8 cellular contexts compared by ENCODE assay signal in the genomic region with DNA sequence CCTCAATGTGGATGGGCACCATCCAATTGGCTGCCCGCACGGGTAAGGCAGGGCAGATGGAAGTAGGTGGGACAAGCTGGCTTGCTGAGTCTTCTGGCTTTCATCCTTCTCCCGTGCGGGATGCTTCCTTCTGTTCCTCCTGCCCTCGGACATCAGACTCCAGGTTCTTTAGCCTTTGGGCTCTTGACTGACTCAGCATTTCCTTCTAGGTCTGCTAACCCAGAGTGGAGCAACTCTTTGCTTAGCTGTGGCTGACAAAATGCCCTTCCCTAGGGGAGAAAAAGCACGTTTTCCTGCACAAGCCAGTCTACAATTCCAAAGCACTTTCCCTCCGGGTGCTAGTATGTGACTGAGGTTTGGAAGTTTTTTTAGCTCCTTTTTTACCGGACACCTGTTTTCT. TPM values are rescaled to one million over a fixed set of nuclear protein-coding genes. Genes with fewer than 3 reads are reported as not detected.
DNase-seq lines count a peak whose midpoint lies in the region; ATAC-seq, FAIRE-seq and TF ChIP-seq lines count a peak whose summit lies in the region.
"Not testable (repeated sequence)": the region's sequence is repeated elsewhere in the genome, so short reads cannot be mapped to it uniquely, and the experiment has no call there.
"Had no signal": no experiment of that assay in that cellular context is flagged by ENCODE, and none has a peak within 500 bp of the region (broad histone marks: within the 10 kb centered on the region; RNA-seq: fewer than 3 reads in every experiment).

No MANE protein-coding gene starts in this region.

- not testable (repeated sequence) for H3K9me1 ChIP-seq in K562 (ENCODE audit: control insufficient read depth, insufficient read depth, low read length)

- TF ChIP-seq CTCF in K562 (IDR thresholded peaks at IDR 0.05 in 2 of 3, conservative IDR thresholded peaks at IDR 0.05 in 1 of 3; ENCODE audit: insufficient read depth in 2 of 3, low read depth in 1 of 3, low read length in 3 of 3); osteocyte (IDR thresholded peaks at IDR 0.05): not testable (repeated sequence)

- not testable (repeated sequence) for H3K4me1 ChIP-seq in K562 (replicated peaks in 1 of 2; ENCODE audit: control insufficient read depth in 2 of 2, insufficient read depth in 2 of 2, low read length in 2 of 2)

- H3K9ac ChIP-seq in K562 (ENCODE audit: insufficient read depth in 1 of 2, low read depth in 2 of 2, low read length in 2 of 2) = not testable (repeated sequence)

- not testable (repeated sequence) for H2AFZ ChIP-seq in K562 (ENCODE audit: low read depth, low read length)

- H3K36me3 ChIP-seq in K562 (ENCODE audit: control insufficient read depth, insufficient read depth, low read length) = not testable (repeated sequence)

- not testable (repeated sequence) for H3K27me3 ChIP-seq in K562 (ENCODE audit: control insufficient read depth in 2 of 2, insufficient read depth in 2 of 2, low read length in 2 of 2)

- intact Hi-C loops in activated CD4-positive, alpha-beta T cell treated with anti-CD3 and anti-CD28 coated beads, Interleukin-2, amount 10 ng/mL, durations not matched to agents 24 days and 14 days (cut with micrococcal nuclease); K562 (cut with micrococcal nuclease): not testable (repeated sequence)

- H3K4me2 ChIP-seq in K562 (ENCODE audit: insufficient read depth, low read length) = not testable (repeated sequence)

- not testable (repeated sequence) for TF ChIP-seq POLR2A in K562 (conservative IDR thresholded peaks at IDR 0.05)

- POLR2A ChIA-PET in K562 (lab: Yijun Ruan, JAX) = not testable (repeated sequence)

- H3K9me3 Mint-ChIP-seq in activated CD4-positive, alpha-beta T cell treated with anti-CD3 and anti-CD28 coated beads, Interleukin-2, amount 10 ng/mL, durations not matched to agents 24 days and 14 days; osteocyte (ENCODE audit: unreplicated experiment): not testable (repeated sequence)

- not testable (repeated sequence) for H4K20me1 ChIP-seq in K562 (replicated peaks; ENCODE audit: control insufficient read depth, insufficient read depth, low read length)

- not testable (repeated sequence) for H3K4me3 Mint-ChIP-seq in activated CD4-positive, alpha-beta T cell treated with anti-CD3 and anti-CD28 coated beads, Interleukin-2, amount 10 ng/mL, durations not matched to agents 24 days and 14 days; osteocyte (ENCODE audit: unreplicated experiment)

- DNase-seq in ELF-1 (ENCODE audit: low read depth, low spot score) (peak; percentile 1), G401 (ENCODE audit: low spot score) (peak; percentile 22), islet precursor cell (peak; percentile 16), osteocyte (ENCODE audit: extremely low spot score, unreplicated experiment) (peak; percentile 38)
- peak; percentile 6 for DNase-seq in activated CD4-positive, alpha-beta T cell treated with anti-CD3 and anti-CD28 coated beads, Interleukin-2, amount 10 ng/mL, durations not matched to agents 24 days and 14 days
- not testable (repeated sequence) for DNase-seq in K562 (ENCODE audit: extremely low read depth in 1 of 4, low spot score in 3 of 4)

- not testable (repeated sequence) for H3K79me2 ChIP-seq in K562 (ENCODE audit: control insufficient read depth, insufficient read depth, low read length)

- H3K27ac ChIP-seq in K562 (ENCODE audit: extremely low read depth, low read depth, low read length) = peak overlapping the region; percentile 60

- not testable (repeated sequence) for H3K27me3 Mint-ChIP-seq in activated CD4-positive, alpha-beta T cell treated with anti-CD3 and anti-CD28 coated beads, Interleukin-2, amount 10 ng/mL, durations not matched to agents 24 days and 14 days; osteocyte (ENCODE audit: unreplicated experiment)

- not testable (repeated sequence) for FAIRE-seq in K562 (lab: Jason Lieb, UNC)

- H3K36me3 Mint-ChIP-seq in activated CD4-positive, alpha-beta T cell treated with anti-CD3 and anti-CD28 coated beads, Interleukin-2, amount 10 ng/mL, durations not matched to agents 24 days and 14 days (ENCODE audit: low read depth); osteocyte (ENCODE audit: unreplicated experiment): not testable (repeated sequence)

- H3K4me1 Mint-ChIP-seq in activated CD4-positive, alpha-beta T cell treated with anti-CD3 and anti-CD28 coated beads, Interleukin-2, amount 10 ng/mL, durations not matched to agents 24 days and 14 days; osteocyte (ENCODE audit: unreplicated experiment): not testable (repeated sequence)

- CTCF ChIA-PET in K562 (lab: Yijun Ruan, JAX; ENCODE audit: low intra/inter-chr PET ratio) = not testable (repeated sequence)

- not testable (repeated sequence) for TF ChIP-seq EP300 in K562 (IDR thresholded peaks at IDR 0.05; ENCODE audit: low read length)

- WGBS in K562 (ENCODE audit: insufficient coverage, low coverage, missing lambda C conversion rate) = 13% methylated on average over 4 of the region's 8 CpGs

- H3K27ac Mint-ChIP-seq in activated CD4-positive, alpha-beta T cell treated with anti-CD3 and anti-CD28 coated beads, Interleukin-2, amount 10 ng/mL, durations not matched to agents 24 days and 14 days; osteocyte (ENCODE audit: unreplicated experiment): not testable (repeated sequence)

- not testable (repeated sequence) for BruUV-seq in K562 (replicated peaks; lab: Mats Ljungman, UMichigan)

- not testable (repeated sequence) for H3K9me3 ChIP-seq in K562 (replicated peaks; ENCODE audit: control insufficient read depth, insufficient read depth, low read depth, low read length)

- H3K4me3 ChIP-seq in K562 = not testable (repeated sequence)

- peak; percentile 69 for ATAC-seq in K562

- TF ChIP-seq RAD21 in K562 (CRISPR knock-in tag; conservative IDR thresholded peaks at IDR 0.05 in 1 of 2, IDR thresholded peaks at IDR 0.05 in 1 of 2) = not testable (repeated sequence)

- in situ Hi-C loops in G401 (cut with HindIII; ENCODE audit: low sequenced_read_pairs); K562 (cut with MboI): not testable (repeated sequence)

TF ChIP-seq in K562, 482 proteins besides CTCF, POLR2A, EP300 and RAD21:
- TF ChIP-seq MAFK (IDR thresholded peaks at IDR 0.05; ENCODE audit: low read length) = peak; percentile 20; the same call in 1 of the 2 replicates
- peak; percentile 93 for TF ChIP-seq ZNF316 (IDR thresholded peaks at IDR 0.05)
- peak; percentile 69 for TF ChIP-seq MAFG (tag; conservative IDR thresholded peaks at IDR 0.05)
- TF ChIP-seq NFE2 (IDR thresholded peaks at IDR 0.05; ENCODE audit: low read depth) = peak; percentile 33; the same call in 1 of the 2 replicates
- peak; percentile 87 for TF ChIP-seq C11orf30 (IDR thresholded peaks at IDR 0.05; ENCODE audit: low read depth)

RNA-seq across cellular contexts. Expression of a gene that starts 9.7 kb away (rescaled TPM):
- total RNA-seq in G401 (2014; rRNA removed; shearing (Covaris generic)) = 3.3 and 8.1 TPM in 2 replicates
- total RNA-seq in activated CD4-positive, alpha-beta T cell treated with anti-CD3 and anti-CD28 coated beads, Interleukin-2, amount 10 ng/mL, durations not matched to agents 24 days and 14 days = 1.5 and 2.6 TPM in 2 replicates
- total RNA-seq in K562 (2011; cell fraction: chromatin; rRNA removed; ENCODE audit: low replicate concordance) = 4.2 and 4.7 TPM in 2 replicates
- 3.0 and 3.3 TPM in 2 replicates for total RNA-seq in K562 (2011; cell fraction: nucleolus; rRNA removed)
- 2.7 and 3.5 TPM in 2 replicates for total RNA-seq in K562 (2011; cell fraction: nucleoplasm; rRNA removed)
- 0.95 and 1.2 TPM in 2 replicates for total RNA-seq in K562 (2014; rRNA removed)
- total RNA-seq in K562 (2014; rRNA removed; fragmentation: Illumina TruSeq; extraction: Trizol) = 1.3 and 1.6 TPM in 2 replicates
- total RNA-seq in K562 (2015; rRNA removed; fragmentation: Illumina TruSeq; extraction: Trizol) = 3.8 and 3.9 TPM in 2 replicates
- 1.8 and 2.0 TPM in 2 replicates for total RNA-seq in K562 (2021)
- polyA plus RNA-seq in K562 (2011; rRNA removed) = 3.0 and 3.5 TPM in 2 replicates
- polyA plus RNA-seq in K562 (2011; cell fraction: cytosol; rRNA removed) = 2.3 and 2.7 TPM in 2 replicates
- polyA plus RNA-seq in K562 (2011; cell fraction: nucleus; rRNA removed) = 2.8 and 3.2 TPM in 2 replicates
- 1.7 and 1.9 TPM in 2 replicates for polyA plus RNA-seq in K562 (2012)
- 1.1 and 1.6 TPM in 2 replicates for polyA plus RNA-seq in K562 (2014; fragmentation: Illumina TruSeq; extraction: Trizol)
- under 1 TPM; 0.59 to 0.96 TPM for polyA plus RNA-seq in K562 (2014; fragmentation: Nextera tagmentation; extraction: Ambion mirVana)
- 0.77 and 0.93 TPM in 2 replicates for polyA plus RNA-seq in K562 (2014; rRNA removed)
- polyA minus RNA-seq in K562 (2011; rRNA and poly(A)+ RNA removed) = 7.0 and 8.2 TPM in 2 replicates
- 1.9 and 3.8 TPM in 2 replicates for polyA minus RNA-seq in K562 (2011; cell fraction: cytosol; rRNA and poly(A)+ RNA removed)
- polyA minus RNA-seq in K562 (2011; cell fraction: nucleus; rRNA and poly(A)+ RNA removed) = 2.6 and 6.3 TPM in 2 replicates
- total RNA-seq in osteocyte = 1.6 and 1.7 TPM in 2 replicates

RNA-seq across cellular contexts. Expression of a gene that starts 28.0 kb away (rescaled TPM):
- total RNA-seq in G401 (2014; rRNA removed; shearing (Covaris generic)) = 17.8 and 31.1 TPM in 2 replicates
- 14.4 and 16.6 TPM in 2 replicates for total RNA-seq in activated CD4-positive, alpha-beta T cell treated with anti-CD3 and anti-CD28 coated beads, Interleukin-2, amount 10 ng/mL, durations not matched to agents 24 days and 14 days
- total RNA-seq in K562 (2011; cell fraction: chromatin; rRNA removed; ENCODE audit: low replicate concordance) = 8.6 and 9.0 TPM in 2 replicates
- 14.0 and 14.3 TPM in 2 replicates for total RNA-seq in K562 (2011; cell fraction: nucleolus; rRNA removed)
- total RNA-seq in K562 (2011; cell fraction: nucleoplasm; rRNA removed) = 14.8 and 15.0 TPM in 2 replicates
- total RNA-seq in K562 (2014; rRNA removed) (9.2 and 13.6 TPM in 2 replicates), K562 (2014; rRNA removed; fragmentation: Illumina TruSeq; extraction: Trizol) (8.8 TPM in 2 replicates), K562 (2015; rRNA removed; fragmentation: Illumina TruSeq; extraction: Trizol) (8.6 and 9.6 TPM in 2 replicates), K562 (2021) (7.3 and 7.5 TPM in 2 replicates), osteocyte (9.1 and 10.0 TPM in 2 replicates)
- polyA plus RNA-seq in K562 (2011; rRNA removed) (11.2 and 13.5 TPM in 2 replicates), K562 (2014; fragmentation: Illumina TruSeq; extraction: Trizol) (9.0 and 9.4 TPM in 2 replicates), K562 (2014; fragmentation: Nextera tagmentation; extraction: Ambion mirVana) (1 to 10 TPM; 3.7 to 4.1 TPM), K562 (2014; rRNA removed) (12.9 and 14.9 TPM in 2 replicates)
- 11.5 and 13.7 TPM in 2 replicates for polyA plus RNA-seq in K562 (2011; cell fraction: cytosol; rRNA removed)
- polyA plus RNA-seq in K562 (2011; cell fraction: nucleus; rRNA removed) = 6.2 and 12.0 TPM in 2 replicates
- polyA plus RNA-seq in K562 (2012) = 9.1 and 13.3 TPM in 2 replicates
- 3.4 and 4.3 TPM in 2 replicates for polyA minus RNA-seq in K562 (2011; rRNA and poly(A)+ RNA removed)
- polyA minus RNA-seq in K562 (2011; cell fraction: cytosol; rRNA and poly(A)+ RNA removed) = 2.1 and 2.4 TPM in 2 replicates
- 1.5 and 3.7 TPM in 2 replicates for polyA minus RNA-seq in K562 (2011; cell fraction: nucleus; rRNA and poly(A)+ RNA removed)
- total RNA-seq: Caco-2, Calu3 had no signal
